1 cellular context compared by ENCODE assay signal in the genomic region with DNA sequence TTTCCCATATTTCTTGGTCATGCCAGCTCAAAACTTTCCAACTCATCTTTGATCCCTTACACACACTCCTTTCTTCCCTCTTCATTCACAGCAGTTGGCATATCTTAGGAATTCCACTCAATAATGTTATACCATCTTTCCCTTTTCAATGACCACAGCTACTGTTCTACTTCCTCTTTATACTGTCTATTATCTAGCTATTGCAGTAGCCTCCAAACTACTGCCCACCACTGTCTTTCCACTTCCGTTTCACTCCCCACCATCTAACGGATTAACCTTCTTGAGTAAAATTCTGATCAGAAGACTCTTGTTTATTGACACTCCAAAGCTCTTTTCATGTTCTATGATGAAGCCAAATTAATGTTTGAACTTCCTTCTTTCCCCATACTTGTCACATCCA.
TF ChIP-seq lines count a peak whose summit lies in the region.

No MANE protein-coding gene starts in this region.

TF ChIP-seq in K562, 482 proteins besides CTCF, POLR2A, EP300 and RAD21 (continued from another document):
- TF ChIP-seq, protein P1, sequence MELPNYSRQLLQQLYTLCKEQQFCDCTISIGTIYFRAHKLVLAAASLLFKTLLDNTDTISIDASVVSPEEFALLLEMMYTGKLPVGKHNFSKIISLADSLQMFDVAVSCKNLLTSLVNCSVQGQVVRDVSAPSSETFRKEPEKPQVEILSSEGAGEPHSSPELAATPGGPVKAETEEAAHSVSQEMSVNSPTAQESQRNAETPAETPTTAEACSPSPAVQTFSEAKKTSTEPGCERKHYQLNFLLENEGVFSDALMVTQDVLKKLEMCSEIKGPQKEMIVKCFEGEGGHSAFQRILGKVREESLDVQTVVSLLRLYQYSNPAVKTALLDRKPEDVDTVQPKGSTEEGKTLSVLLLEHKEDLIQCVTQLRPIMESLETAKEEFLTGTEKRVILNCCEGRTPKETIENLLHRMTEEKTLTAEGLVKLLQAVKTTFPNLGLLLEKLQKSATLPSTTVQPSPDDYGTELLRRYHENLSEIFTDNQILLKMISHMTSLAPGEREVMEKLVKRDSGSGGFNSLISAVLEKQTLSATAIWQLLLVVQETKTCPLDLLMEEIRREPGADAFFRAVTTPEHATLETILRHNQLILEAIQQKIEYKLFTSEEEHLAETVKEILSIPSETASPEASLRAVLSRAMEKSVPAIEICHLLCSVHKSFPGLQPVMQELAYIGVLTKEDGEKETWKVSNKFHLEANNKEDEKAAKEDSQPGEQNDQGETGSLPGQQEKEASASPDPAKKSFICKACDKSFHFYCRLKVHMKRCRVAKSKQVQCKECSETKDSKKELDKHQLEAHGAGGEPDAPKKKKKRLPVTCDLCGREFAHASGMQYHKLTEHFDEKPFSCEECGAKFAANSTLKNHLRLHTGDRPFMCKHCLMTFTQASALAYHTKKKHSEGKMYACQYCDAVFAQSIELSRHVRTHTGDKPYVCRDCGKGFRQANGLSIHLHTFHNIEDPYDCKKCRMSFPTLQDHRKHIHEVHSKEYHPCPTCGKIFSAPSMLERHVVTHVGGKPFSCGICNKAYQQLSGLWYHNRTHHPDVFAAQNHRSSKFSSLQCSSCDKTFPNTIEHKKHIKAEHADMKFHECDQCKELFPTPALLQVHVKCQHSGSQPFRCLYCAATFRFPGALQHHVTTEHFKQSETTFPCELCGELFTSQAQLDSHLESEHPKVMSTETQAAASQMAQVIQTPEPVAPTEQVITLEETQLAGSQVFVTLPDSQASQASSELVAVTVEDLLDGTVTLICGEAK (IDR thresholded peaks at IDR 0.05), result 0 out of 2 replicates have a peak, but pooled peaks have one; percentile 19
- TF ChIP-seq, protein P1 (CRISPR knock-in tag; IDR thresholded peaks at IDR 0.05), result no peak
- TF ChIP-seq ARID1B (IDR thresholded peaks at IDR 0.05), result peak; percentile 71
- TF ChIP-seq CC2D1A (IDR thresholded peaks at IDR 0.05), result peak; percentile 65
- peak; percentile 72; the same call in 1 of the 2 replicates for TF ChIP-seq EHMT2 (IDR thresholded peaks at IDR 0.05)
- TF ChIP-seq XRCC3 (IDR thresholded peaks at IDR 0.05), result no peak
- 0 out of 2 replicates have a peak, but pooled peaks have one; percentile 8 for TF ChIP-seq TAL1 (IDR thresholded peaks at IDR 0.05)
- TF ChIP-seq TRIM24 (IDR thresholded peaks at IDR 0.05), result peak in 1 of 2 experiments; percentile 41; a peak in 3 of 4 replicates
- TF ChIP-seq MTA1 (IDR thresholded peaks at IDR 0.05; ENCODE audit: borderline replicate concordance), result no peak
- TF ChIP-seq, protein P2, sequence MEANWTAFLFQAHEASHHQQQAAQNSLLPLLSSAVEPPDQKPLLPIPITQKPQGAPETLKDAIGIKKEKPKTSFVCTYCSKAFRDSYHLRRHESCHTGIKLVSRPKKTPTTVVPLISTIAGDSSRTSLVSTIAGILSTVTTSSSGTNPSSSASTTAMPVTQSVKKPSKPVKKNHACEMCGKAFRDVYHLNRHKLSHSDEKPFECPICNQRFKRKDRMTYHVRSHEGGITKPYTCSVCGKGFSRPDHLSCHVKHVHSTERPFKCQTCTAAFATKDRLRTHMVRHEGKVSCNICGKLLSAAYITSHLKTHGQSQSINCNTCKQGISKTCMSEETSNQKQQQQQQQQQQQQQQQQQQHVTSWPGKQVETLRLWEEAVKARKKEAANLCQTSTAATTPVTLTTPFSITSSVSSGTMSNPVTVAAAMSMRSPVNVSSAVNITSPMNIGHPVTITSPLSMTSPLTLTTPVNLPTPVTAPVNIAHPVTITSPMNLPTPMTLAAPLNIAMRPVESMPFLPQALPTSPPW (CRISPR knock-in tag; IDR thresholded peaks at IDR 0.05), result peak; percentile 50
- TF ChIP-seq CBFA2T3 (IDR thresholded peaks at IDR 0.05), result peak; percentile 45
TF ChIP-seq in K562: peak in this region for 12.
